In genomic region chr7:13257661-13258060, GRCh38 we compare ENCODE assay signal across 15 cellular contexts.
DNase-seq lines count a peak whose midpoint lies in the region; ATAC-seq, FAIRE-seq and TF ChIP-seq lines count a peak whose summit lies in the region.
"Had no signal": no experiment of that assay in that cellular context is flagged by ENCODE, and none has a peak within 500 bp of the region (broad histone marks: within the 10 kb centered on the region; RNA-seq: fewer than 3 reads in every experiment).

No MANE protein-coding gene starts in this region.

- H4K20me1 ChIP-seq in K562 (replicated peaks; ENCODE audit: control insufficient read depth, insufficient read depth, low read length), result no peaks in the 10 kb centered on the region

- CTCF ChIA-PET in K562 (lab: Yijun Ruan, JAX; ENCODE audit: low intra/inter-chr PET ratio), result no interaction called here

- in situ Hi-C loops in K562 (cut with MboI), result no loop called here

- H2AFZ ChIP-seq in K562 (ENCODE audit: low read depth, low read length), result 0 out of 2 replicates have a peak overlapping the region, but pooled peaks have one; percentile 26

- ATAC-seq in K562, result no peak
- no peak for ATAC-seq in activated T-cell treated with anti-CD3 and anti-CD28 coated beads, Interleukin-2, amount 50 U/mL, for 4 hours

- H3K27ac Mint-ChIP-seq in activated T-helper 2 cell treated with anti-CD3 and anti-CD28 coated beads, Interferon-gamma antibody, Interleukin-2, Interleukin-4, amounts not matched to agents 10 μg/mL and 5 μg/mL and 100 μg/mL, durations not matched to agents 14 hours and 24 hours and 36 hours, result no peak overlapping the region

- H3K4me3 ChIP-seq in K562 (no peak overlapping the region), tibial artery (no peak overlapping the region)

- no peak for TF ChIP-seq RAD21 in K562 (CRISPR knock-in tag; conservative IDR thresholded peaks at IDR 0.05 in 1 of 2, IDR thresholded peaks at IDR 0.05 in 1 of 2)

- H3K27ac ChIP-seq in K562 (ENCODE audit: extremely low read depth, low read depth, low read length) (no peak overlapping the region), tibial artery (no peak overlapping the region)
- H3K27ac ChIP-seq: C4-2B had no signal

- TF ChIP-seq POLR2A in K562 (conservative IDR thresholded peaks at IDR 0.05), result no peak

- H3K9me3 ChIP-seq in K562 (replicated peaks; ENCODE audit: control insufficient read depth, insufficient read depth, low read depth, low read length) (no peaks in the 10 kb centered on the region), tibial artery (no peaks in the 10 kb centered on the region)

- POLR2A ChIA-PET in K562 (lab: Yijun Ruan, JAX), result interaction anchor here (0.7 kb wide), 1 partner anchor 15 kb away, joined by 3 read pairs; no protein-coding TSS in a partner anchor

- TF ChIP-seq CTCF in K562 (IDR thresholded peaks at IDR 0.05 in 2 of 3, conservative IDR thresholded peaks at IDR 0.05 in 1 of 3; ENCODE audit: insufficient read depth in 2 of 3, low read depth in 1 of 3, low read length in 3 of 3) (no peak), tibial artery (IDR thresholded peaks at IDR 0.05) (no peak)

- H3K9me1 ChIP-seq in K562 (ENCODE audit: control insufficient read depth, insufficient read depth, low read length), result no peaks in the 10 kb centered on the region

- H3K4me1 ChIP-seq in K562 (replicated peaks in 1 of 2; ENCODE audit: control insufficient read depth in 2 of 2, insufficient read depth in 2 of 2, low read length in 2 of 2), result peaks cover 0 to 6% of the 10 kb centered on the region in 2 experiments; a peak in 2 of 5 replicates
- H3K4me1 ChIP-seq in tibial artery, result no peaks in the 10 kb centered on the region

- H3K27me3 ChIP-seq in K562 (ENCODE audit: control insufficient read depth in 2 of 2, insufficient read depth in 2 of 2, low read length in 2 of 2) (no peaks in the 10 kb centered on the region), tibial artery (no peaks in the 10 kb centered on the region)

- H3K79me2 ChIP-seq in K562 (ENCODE audit: control insufficient read depth, insufficient read depth, low read length), result no peaks in the 10 kb centered on the region

- H3K4me1 Mint-ChIP-seq in activated T-helper 2 cell treated with anti-CD3 and anti-CD28 coated beads, Interferon-gamma antibody, Interleukin-2, Interleukin-4, amounts not matched to agents 10 μg/mL and 5 μg/mL and 100 μg/mL, durations not matched to agents 14 hours and 24 hours and 36 hours (ENCODE audit: low read depth), result no peaks in the 10 kb centered on the region
- no peaks in the 10 kb centered on the region for H3K4me1 Mint-ChIP-seq in activated T-cell treated with anti-CD3 and anti-CD28 coated beads, Interleukin-2, amount 50 U/mL, for 4 hours (ENCODE audit: low read depth)

- TF ChIP-seq EP300 in K562 (IDR thresholded peaks at IDR 0.05; ENCODE audit: low read length), result no peak

- H3K9me3 Mint-ChIP-seq in activated T-helper 2 cell treated with anti-CD3 and anti-CD28 coated beads, Interferon-gamma antibody, Interleukin-2, Interleukin-4, amounts not matched to agents 10 μg/mL and 5 μg/mL and 100 μg/mL, durations not matched to agents 14 hours and 24 hours and 36 hours, result no peaks in the 10 kb centered on the region
- no peaks in the 10 kb centered on the region for H3K9me3 Mint-ChIP-seq in activated T-cell treated with anti-CD3 and anti-CD28 coated beads, Interleukin-2, amount 50 U/mL, for 4 hours

- no peak overlapping the region for H3K4me3 Mint-ChIP-seq in activated T-helper 2 cell treated with anti-CD3 and anti-CD28 coated beads, Interferon-gamma antibody, Interleukin-2, Interleukin-4, amounts not matched to agents 10 μg/mL and 5 μg/mL and 100 μg/mL, durations not matched to agents 14 hours and 24 hours and 36 hours (ENCODE audit: low read depth)
- no peak overlapping the region for H3K4me3 Mint-ChIP-seq in activated T-cell treated with anti-CD3 and anti-CD28 coated beads, Interleukin-2, amount 50 U/mL, for 4 hours

- H3K27me3 Mint-ChIP-seq in activated T-helper 2 cell treated with anti-CD3 and anti-CD28 coated beads, Interferon-gamma antibody, Interleukin-2, Interleukin-4, amounts not matched to agents 10 μg/mL and 5 μg/mL and 100 μg/mL, durations not matched to agents 14 hours and 24 hours and 36 hours (ENCODE audit: low read depth), result no peaks in the 10 kb centered on the region
- H3K27me3 Mint-ChIP-seq in activated T-cell treated with anti-CD3 and anti-CD28 coated beads, Interleukin-2, amount 50 U/mL, for 4 hours (ENCODE audit: low read depth), result peaks cover 8% of the 10 kb centered on the region

- H3K36me3 ChIP-seq in K562 (ENCODE audit: control insufficient read depth, insufficient read depth, low read length) (no peaks in the 10 kb centered on the region), tibial artery (no peaks in the 10 kb centered on the region)

- no peak overlapping the region for H3K4me2 ChIP-seq in K562 (ENCODE audit: insufficient read depth, low read length)

- intact Hi-C loops in K562 (cut with micrococcal nuclease) (no loop called here), tibial artery (cut with DNase I; ENCODE audit: low total_unique reads) (no loop called here)
- intact Hi-C loops in activated T-helper 2 cell treated with anti-CD3 and anti-CD28 coated beads, Interferon-gamma antibody, Interleukin-2, Interleukin-4, amounts not matched to agents 10 μg/mL and 5 μg/mL and 100 μg/mL, durations not matched to agents 14 hours and 24 hours and 36 hours (cut with micrococcal nuclease), result no loop called here

- H3K9ac ChIP-seq in K562 (ENCODE audit: insufficient read depth in 1 of 2, low read depth in 2 of 2, low read length in 2 of 2), result no peak overlapping the region

- no TSS peak for BruUV-seq in K562 (replicated peaks; lab: Mats Ljungman, UMichigan)

- WGBS in K562 (ENCODE audit: insufficient coverage, low coverage, missing lambda C conversion rate), result 22% methylated on average over 6 of the region's 6 CpGs

- FAIRE-seq in K562 (lab: Jason Lieb, UNC), result no peak
- FAIRE-seq: A204.1 had no signal

- DNase-seq in AG20443 (ENCODE audit: low spot score) (peak; percentile 6), M059J (ENCODE audit: low read depth) (peak; percentile 54), K562 (ENCODE audit: extremely low read depth in 1 of 4, low spot score in 3 of 4) (no peak), myocyte (ENCODE audit: low read depth) (peak; percentile 32), tibial artery (no peak)
- no peak for DNase-seq in activated naive CD4-positive, alpha-beta T cell treated with anti-CD3 and anti-CD28 coated beads, Interleukin-2, amount 50 U/mL, for 16 hours
- DNase-seq in activated T-helper 2 cell treated with anti-CD3 and anti-CD28 coated beads, Interferon-gamma antibody, Interleukin-2, Interleukin-4, amounts not matched to agents 10 μg/mL and 5 μg/mL and 100 μg/mL, durations not matched to agents 14 hours and 24 hours and 36 hours (ENCODE audit: low spot score), result no peak
- DNase-seq in activated T-cell treated with anti-CD3 and anti-CD28 coated beads, Interleukin-2, amount 50 U/mL, for 4 hours, result no peak
- DNase-seq: H7, Karpas-422, NCI-H1417, NCI-H187 treated with DMSO at 0.1 percent for 48 hours, NCI-H748 treated with DMSO at 0.1 percent for 48 hours had no signal

- H3K36me3 Mint-ChIP-seq in activated T-helper 2 cell treated with anti-CD3 and anti-CD28 coated beads, Interferon-gamma antibody, Interleukin-2, Interleukin-4, amounts not matched to agents 10 μg/mL and 5 μg/mL and 100 μg/mL, durations not matched to agents 14 hours and 24 hours and 36 hours (ENCODE audit: low read depth), result no peaks in the 10 kb centered on the region
- no peaks in the 10 kb centered on the region for H3K36me3 Mint-ChIP-seq in activated T-cell treated with anti-CD3 and anti-CD28 coated beads, Interleukin-2, amount 50 U/mL, for 4 hours (ENCODE audit: insufficient read depth)

TF ChIP-seq in K562, 482 proteins besides CTCF, POLR2A, EP300 and RAD21 (continues in another document):
- no peak for TF ChIP-seq SMARCA4 (IDR thresholded peaks at IDR 0.05)
- no peak for TF ChIP-seq ZNF395 (CRISPR knock-in tag; IDR thresholded peaks at IDR 0.05)
- no peak for TF ChIP-seq ZNF274 (IDR thresholded peaks at IDR 0.05; ENCODE audit: borderline replicate concordance, low read depth, low read length)
- TF ChIP-seq, protein P1, sequence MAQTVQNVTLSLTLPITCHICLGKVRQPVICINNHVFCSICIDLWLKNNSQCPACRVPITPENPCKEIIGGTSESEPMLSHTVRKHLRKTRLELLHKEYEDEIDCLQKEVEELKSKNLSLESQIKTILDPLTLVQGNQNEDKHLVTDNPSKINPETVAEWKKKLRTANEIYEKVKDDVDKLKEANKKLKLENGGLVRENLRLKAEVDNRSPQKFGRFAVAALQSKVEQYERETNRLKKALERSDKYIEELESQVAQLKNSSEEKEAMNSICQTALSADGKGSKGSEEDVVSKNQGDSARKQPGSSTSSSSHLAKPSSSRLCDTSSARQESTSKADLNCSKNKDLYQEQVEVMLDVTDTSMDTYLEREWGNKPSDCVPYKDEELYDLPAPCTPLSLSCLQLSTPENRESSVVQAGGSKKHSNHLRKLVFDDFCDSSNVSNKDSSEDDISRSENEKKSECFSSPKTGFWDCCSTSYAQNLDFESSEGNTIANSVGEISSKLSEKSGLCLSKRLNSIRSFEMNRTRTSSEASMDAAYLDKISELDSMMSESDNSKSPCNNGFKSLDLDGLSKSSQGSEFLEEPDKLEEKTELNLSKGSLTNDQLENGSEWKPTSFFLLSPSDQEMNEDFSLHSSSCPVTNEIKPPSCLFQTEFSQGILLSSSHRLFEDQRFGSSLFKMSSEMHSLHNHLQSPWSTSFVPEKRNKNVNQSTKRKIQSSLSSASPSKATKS (CRISPR knock-in tag; IDR thresholded peaks at IDR 0.05), result no peak

Comparison
In these comparisons a context has a peak if more than half of its experiments do, and no peak if none do; other contexts are left out.
1. DNase-seq: peak in AG20443 (single experiment), M059J (single experiment) and myocyte (single experiment); none in K562 (0 of 4), activated naive CD4-positive, alpha-beta T cell treated with anti-CD3 and anti-CD28 coated beads, Interleukin-2, amount 50 U/mL, for 16 hours (single experiment), activated T-helper 2 cell treated with anti-CD3 and anti-CD28 coated beads, Interferon-gamma antibody, Interleukin-2, Interleukin-4, amounts not matched to agents 10 μg/mL and 5 μg/mL and 100 μg/mL, durations not matched to agents 14 hours and 24 hours and 36 hours (single experiment), activated T-cell treated with anti-CD3 and anti-CD28 coated beads, Interleukin-2, amount 50 U/mL, for 4 hours (single experiment) and tibial artery (0 of 2).